Comparison of ENCODE assay signal across 19 cellular contexts in genomic region chr19:50475101-50475568, GRCh38. TPM values are rescaled to one million over a fixed set of nuclear protein-coding genes. Genes with fewer than 3 reads are reported as not detected.
DNase-seq lines count a peak whose midpoint lies in the region; ATAC-seq, FAIRE-seq and TF ChIP-seq lines count a peak whose summit lies in the region.
"Had no signal": no experiment of that assay in that cellular context is flagged by ENCODE, and none has a peak within 500 bp of the region (broad histone marks: within the 10 kb centered on the region; RNA-seq: fewer than 3 reads in every experiment).

No MANE protein-coding gene starts in this region.

- H4K8ac ChIP-seq in H1 (ENCODE audit: extremely low read depth, insufficient read depth, low read length) = no peak overlapping the region

- H2BK20ac ChIP-seq in H1 (ENCODE audit: low read length) = no peak overlapping the region

- CTCF ChIA-PET in activated CD4-positive, alpha-beta T cell treated with anti-CD3 and anti-CD28 coated beads, Interleukin-2, amount 10 ng/mL, durations not matched to agents 7 days and 5 days (lab: Charles Lee) = interaction anchor here (1.5 to 1.7 kb wide), 3 partner anchors 15 to 118 kb away, joined by 3 to 5 read pairs (median 4); no protein-coding TSS in a partner anchor
- CTCF ChIA-PET in H1 (lab: Charles Lee; ENCODE audit: partially characterized antibody) = interaction anchor here (0.6 to 3.8 kb wide), 4 partner anchors 9 to 59 kb away, joined by 3 to 21 read pairs (median 4); no protein-coding TSS in a partner anchor

- no peak overlapping the region for H3K9ac ChIP-seq in H1 (replicated peaks in 1 of 4; ENCODE audit: extremely low read depth in 1 of 4, low read depth in 3 of 4, low read length in 3 of 4)

- no peak overlapping the region for H3K56ac ChIP-seq in H1 (replicated peaks; ENCODE audit: insufficient read length, low read depth, low read length)

- H3K4me1 ChIP-seq in H1 (replicated peaks in 1 of 4; ENCODE audit: control insufficient read depth in 3 of 4, insufficient read depth in 4 of 4, low read length in 3 of 4) (no peaks in the 10 kb centered on the region), neutrophil (ENCODE audit: control insufficient read depth in 1 of 2, insufficient read depth in 1 of 2, low read depth in 1 of 2, low read length in 1 of 2) (peaks cover 8 to 13% of the 10 kb centered on the region in 2 experiments), foreskin keratinocyte (no peaks in the 10 kb centered on the region)

- peaks cover 10% of the 10 kb centered on the region for H3K79me1 ChIP-seq in H1 (ENCODE audit: low read depth, low read length)

- peaks cover 6 to 7% of the 10 kb centered on the region in 2 experiments for H4K20me1 ChIP-seq in H1 (replicated peaks in 1 of 2; ENCODE audit: control insufficient read depth in 1 of 2, insufficient read depth in 2 of 2, low read length in 2 of 2)

- no peak overlapping the region for H4K91ac ChIP-seq in H1 (replicated peaks; ENCODE audit: insufficient read length, low read length)

- no peak overlapping the region for H3K4me2 ChIP-seq in H1 (ENCODE audit: insufficient read depth in 1 of 2, low read depth in 2 of 2, low read length in 2 of 2)

- POLR2A ChIA-PET in activated CD4-positive, alpha-beta T cell treated with anti-CD3 and anti-CD28 coated beads, Interleukin-2, amount 10 ng/mL, durations not matched to agents 7 days and 5 days (lab: Charles Lee) = interaction anchor here (0.7 kb wide), 1 partner anchor 118 kb away, joined by 4 read pairs; no protein-coding TSS in a partner anchor
- POLR2A ChIA-PET in H1 (lab: Charles Lee; ENCODE audit: partially characterized antibody) = interaction anchor here (0.6 to 2.7 kb wide), 5 partner anchors 9 to 101 kb away, joined by 3 to 12 read pairs (median 4); no protein-coding TSS in a partner anchor

- peaks cover 2% of the 10 kb centered on the region for H3K27me3 Mint-ChIP-seq in activated CD4-positive, alpha-beta T cell treated with anti-CD3 and anti-CD28 coated beads, Interleukin-2, amount 10 ng/mL, durations not matched to agents 7 days and 5 days
- no peaks in the 10 kb centered on the region for H3K27me3 Mint-ChIP-seq in T-helper 17 cell

- peak overlapping the region; percentile 99 for H3K4me3 Mint-ChIP-seq in activated CD4-positive, alpha-beta T cell treated with anti-CD3 and anti-CD28 coated beads, Interleukin-2, amount 10 ng/mL, durations not matched to agents 7 days and 5 days
- peak overlapping the region; percentile 98 for H3K4me3 Mint-ChIP-seq in T-helper 17 cell

- H3K14ac ChIP-seq in H1 (ENCODE audit: insufficient read length) = no peak overlapping the region

- H3K27me3 ChIP-seq in H1 (replicated peaks in 1 of 4; ENCODE audit: control insufficient read depth in 3 of 4, extremely low read depth in 1 of 4, insufficient read depth in 3 of 4, low read length in 3 of 4) = no peaks in the 10 kb centered on the region; a peak in 1 of 7 replicates
- H3K27me3 ChIP-seq in neutrophil = no peaks in the 10 kb centered on the region
- no peaks in the 10 kb centered on the region for H3K27me3 ChIP-seq in foreskin keratinocyte

- ATAC-seq in T-helper 17 cell (no peak), foreskin keratinocyte (no peak)

- no peaks in the 10 kb centered on the region for H3K9me3 Mint-ChIP-seq in activated CD4-positive, alpha-beta T cell treated with anti-CD3 and anti-CD28 coated beads, Interleukin-2, amount 10 ng/mL, durations not matched to agents 7 days and 5 days

- peaks cover 4 to 16% of the 10 kb centered on the region in 2 experiments; a peak in 3 of 4 replicates for H3K79me2 ChIP-seq in H1 (ENCODE audit: control insufficient read depth in 1 of 2, insufficient read depth in 2 of 2, low read length in 2 of 2)

- H3K23ac ChIP-seq in H1 (ENCODE audit: insufficient read length) = no peak overlapping the region

- no peak for TF ChIP-seq RAD21 in H1 (IDR thresholded peaks at IDR 0.05 in 1 of 2, conservative IDR thresholded peaks at IDR 0.05 in 1 of 2; ENCODE audit: low read depth in 2 of 2, low read length in 2 of 2)

- H2BK5ac ChIP-seq in H1 (ENCODE audit: low read depth, low read length) = no peak overlapping the region

- H3K36me3 ChIP-seq in H1 (ENCODE audit: control insufficient read depth in 2 of 4, insufficient read depth in 4 of 4, low read length in 3 of 4) (peaks cover 0 to 21% (median 4%) of the 10 kb centered on the region in 4 experiments; a peak in 5 of 8 replicates), neutrophil (peaks cover 14% of the 10 kb centered on the region)

- H3K4me3 ChIP-seq in H1 (ENCODE audit: extremely low read depth in 1 of 4, insufficient read depth in 2 of 4, low read depth in 3 of 4, low read length in 4 of 4) = no peak overlapping the region
- no peak overlapping the region for H3K4me3 ChIP-seq in neutrophil (ENCODE audit: low read depth in 1 of 2, low read length in 1 of 2)

- no peak for FAIRE-seq in H1 (lab: Jason Lieb, UNC)
- FAIRE-seq: astrocyte, G401.6 had no signal

- no peak overlapping the region for H2BK120ac ChIP-seq in H1 (replicated peaks; ENCODE audit: low read depth, low read length)

- H2AFZ ChIP-seq in H1 (ENCODE audit: low read length) = no peak overlapping the region

- peaks cover 17% of the 10 kb centered on the region for H3K36me3 Mint-ChIP-seq in activated CD4-positive, alpha-beta T cell treated with anti-CD3 and anti-CD28 coated beads, Interleukin-2, amount 10 ng/mL, durations not matched to agents 7 days and 5 days (ENCODE audit: low read depth)
- peaks cover 3% of the 10 kb centered on the region for H3K36me3 Mint-ChIP-seq in T-helper 17 cell (ENCODE audit: low read depth)

- H4K5ac ChIP-seq in H1 (ENCODE audit: insufficient read length, low read depth, low read length) = no peak overlapping the region

- no peak overlapping the region for H3K18ac ChIP-seq in H1 (ENCODE audit: extremely low read depth, low read length)

- no peak overlapping the region for H3K27ac ChIP-seq in H1 (ENCODE audit: low read depth, low read length)
- H3K27ac ChIP-seq in neutrophil = peak overlapping the region; percentile 27
- no peak overlapping the region for H3K27ac ChIP-seq in foreskin keratinocyte
- H3K27ac ChIP-seq: HL-60 had no signal

- H2BK15ac ChIP-seq in H1 (ENCODE audit: low read length) = no peak overlapping the region

- TF ChIP-seq EP300 in H1 (IDR thresholded peaks at IDR 0.05; ENCODE audit: borderline replicate concordance in 1 of 2, low read depth in 2 of 2, low read length in 2 of 2) = no peak

- DNase-seq in activated CD4-positive, alpha-beta T cell treated with anti-CD3 and anti-CD28 coated beads, Interleukin-2, amount 10 ng/mL, durations not matched to agents 7 days and 5 days = no peak
- no peak for DNase-seq in activated CD4-positive, alpha-beta T cell treated with anti-CD3 and anti-CD28 coated beads, Interleukin-2, amount 50 U/mL, for 1 hour
- DNase-seq in T-helper 17 cell (no peak), H1 (ENCODE audit: low read depth in 1 of 2, low spot score in 2 of 2) (no peak), DMS153 (lab: John Stamatoyannopoulos, UW) (no peak), foreskin keratinocyte (no peak)
- no peak for DNase-seq in activated CD4-positive, CD25-positive, alpha-beta regulatory T cell treated with anti-CD3 and anti-CD28 coated beads, Interleukin-2, amount 50 U/mL, for 72 hours
- DNase-seq: Kasumi-1, kidney glomerular epithelial cell, NCI-H1694 treated with DMSO at 0.1 percent for 48 hours, NCI-H510A treated with DMSO at 0.1 percent for 48 hours had no signal

- H3K9me3 ChIP-seq in T-helper 17 cell (ENCODE audit: control insufficient read depth, low read length, poor library complexity, severe bottlenecking) = no peaks in the 10 kb centered on the region
- H3K9me3 ChIP-seq in H1 (ENCODE audit: insufficient read depth in 2 of 2, low read depth in 1 of 2, low read length in 1 of 2) = peaks cover 3 to 6% of the 10 kb centered on the region in 2 experiments; a peak in 3 of 4 replicates
- no peaks in the 10 kb centered on the region for H3K9me3 ChIP-seq in neutrophil

- no peak overlapping the region for H3K4ac ChIP-seq in H1 (replicated peaks; ENCODE audit: insufficient read length, low read depth, low read length)

- peaks cover 18% of the 10 kb centered on the region for H3K4me1 Mint-ChIP-seq in activated CD4-positive, alpha-beta T cell treated with anti-CD3 and anti-CD28 coated beads, Interleukin-2, amount 10 ng/mL, durations not matched to agents 7 days and 5 days
- peaks cover 22% of the 10 kb centered on the region for H3K4me1 Mint-ChIP-seq in T-helper 17 cell

- TF ChIP-seq POLR2A in H1 (IDR thresholded peaks at IDR 0.05; ENCODE audit: control extremely low read depth in 1 of 2, low read depth in 2 of 2, low read length in 2 of 2) = no peak

- H2BK12ac ChIP-seq in H1 (ENCODE audit: low read depth, low read length) = no peak overlapping the region

- H3K27ac Mint-ChIP-seq in activated CD4-positive, alpha-beta T cell treated with anti-CD3 and anti-CD28 coated beads, Interleukin-2, amount 10 ng/mL, durations not matched to agents 7 days and 5 days = peak overlapping the region; percentile 96
- peak overlapping the region; percentile 93 for H3K27ac Mint-ChIP-seq in T-helper 17 cell

- 0 out of 2 replicates have a peak overlapping the region, but pooled peaks have one; percentile 13 for H2AK5ac ChIP-seq in H1 (ENCODE audit: low read depth, low read length)

- TF ChIP-seq CTCF in H1 (IDR thresholded peaks at IDR 0.05; ENCODE audit: control extremely low read depth in 1 of 3, insufficient read depth in 1 of 3, low read depth in 1 of 3, low read length in 3 of 3) (no peak), neutrophil (IDR thresholded peaks at IDR 0.05) (no peak), foreskin keratinocyte (conservative IDR thresholded peaks at IDR 0.05) (no peak)

- WGBS in H1 (ENCODE audit: extremely low coverage in 1 of 2, insufficient coverage in 1 of 2, insufficient read length in 1 of 2, insufficient replicate concordance in 2 of 2, low coverage in 1 of 2, low lambda C conversion rate in 2 of 2, missing lambda C conversion rate in 1 of 2), 2 experiments = 78% methylated on average over 7 of the region's 12 CpGs; no CpG with 5 or more reads in 1 of the 2 experiments

- peaks cover 2% of the 10 kb centered on the region; the same call in 1 of the 2 replicates for H3K23me2 ChIP-seq in H1 (ENCODE audit: low read depth, low read length)

RNA-seq across cellular contexts. Expression of gene EMC10, which starts 1.2 kb away (rescaled TPM):
- 10 to 100 TPM; 57.8 to 64.9 TPM for total RNA-seq in activated CD4-positive, alpha-beta T cell treated with anti-CD3 and anti-CD28 coated beads, Interleukin-2, amount 10 ng/mL, durations not matched to agents 7 days and 5 days
- total RNA-seq in T-helper 17 cell (10 to 100 TPM; 76.6 to 78.5 TPM), foreskin keratinocyte (69.5 and 74.2 TPM in 2 replicates)
- total RNA-seq in H1 (2021; fragmentation: NEBNext Ultra II Directional; extraction: Animal tissue kit (Norgen Biotek cat#: 25700)) = 103 and 105 TPM in 2 replicates
- polyA plus RNA-seq in H1 (2011; rRNA removed) (77.6 and 107 TPM in 2 replicates), foreskin keratinocyte (77.9 and 84.6 TPM in 2 replicates)
- 75.9 TPM for polyA plus RNA-seq in H1 (2011; cell fraction: cytosol; rRNA removed)
- polyA plus RNA-seq in H1 (2011; cell fraction: nucleus; rRNA removed) = 70.6 TPM
- 56.1 to 88.6 TPM (median 80.3 TPM) in 4 replicates for polyA plus RNA-seq in H1 (2012, experiment 1 of 2)
- 93.7 TPM for polyA plus RNA-seq in H1 (2012, experiment 2 of 2)
- 103 TPM for polyA plus RNA-seq in H1 (2013, experiment 1 of 2)
- 124 TPM for polyA plus RNA-seq in H1 (2013, experiment 2 of 2)
- polyA minus RNA-seq in H1 (2011; rRNA and poly(A)+ RNA removed) = 12.5 and 15.9 TPM in 2 replicates
- 45.6 TPM for polyA minus RNA-seq in H1 (2011; cell fraction: cytosol; rRNA and poly(A)+ RNA removed)
- polyA minus RNA-seq in H1 (2011; cell fraction: nucleus; rRNA and poly(A)+ RNA removed) = 21.1 TPM
- total RNA-seq: astrocyte had no signal

RNA-seq across cellular contexts. Expression of gene GARIN5A, which starts 1.5 kb away (rescaled TPM):
- not detected for total RNA-seq in activated CD4-positive, alpha-beta T cell treated with anti-CD3 and anti-CD28 coated beads, Interleukin-2, amount 10 ng/mL, durations not matched to agents 7 days and 5 days
- total RNA-seq in T-helper 17 cell (under 1 TPM in 1 of 2 donors, not detected in 1; 0.22 TPM), foreskin keratinocyte (0.85 and 0.95 TPM in 2 replicates)
- 8.1 and 9.1 TPM in 2 replicates for total RNA-seq in H1 (2021; fragmentation: NEBNext Ultra II Directional; extraction: Animal tissue kit (Norgen Biotek cat#: 25700))
- polyA plus RNA-seq in H1 (2011; rRNA removed) (18.5 and 31.5 TPM in 2 replicates), foreskin keratinocyte (0.76 and 1.1 TPM in 2 replicates)
- 17.2 TPM for polyA plus RNA-seq in H1 (2011; cell fraction: cytosol; rRNA removed)
- polyA plus RNA-seq in H1 (2011; cell fraction: nucleus; rRNA removed) = 18.7 TPM
- polyA plus RNA-seq in H1 (2012, experiment 1 of 2) = 6.0 to 10.7 TPM (median 8.0 TPM) in 4 replicates
- 10.8 TPM for polyA plus RNA-seq in H1 (2012, experiment 2 of 2)
- 10.7 TPM for polyA plus RNA-seq in H1 (2013, experiment 1 of 2)
- 10.1 TPM for polyA plus RNA-seq in H1 (2013, experiment 2 of 2)
- 1.7 and 2.5 TPM in 2 replicates for polyA minus RNA-seq in H1 (2011; rRNA and poly(A)+ RNA removed)
- 5.8 TPM for polyA minus RNA-seq in H1 (2011; cell fraction: cytosol; rRNA and poly(A)+ RNA removed)
- polyA minus RNA-seq in H1 (2011; cell fraction: nucleus; rRNA and poly(A)+ RNA removed) = 4.2 TPM
- total RNA-seq: astrocyte had no signal

RNA-seq across cellular contexts. Expression of gene JOSD2, which starts 35.9 kb away (rescaled TPM):
- total RNA-seq in activated CD4-positive, alpha-beta T cell treated with anti-CD3 and anti-CD28 coated beads, Interleukin-2, amount 10 ng/mL, durations not matched to agents 7 days and 5 days = 10 to 100 TPM; 35.7 to 42.0 TPM
- total RNA-seq in T-helper 17 cell (10 to 100 TPM; 14.9 to 18.0 TPM), foreskin keratinocyte (36.5 and 51.0 TPM in 2 replicates)
- 1.9 and 3.6 TPM in 2 replicates for total RNA-seq in H1 (2021; fragmentation: NEBNext Ultra II Directional; extraction: Animal tissue kit (Norgen Biotek cat#: 25700))
- polyA plus RNA-seq in H1 (2011; rRNA removed) (5.6 and 6.6 TPM in 2 replicates), foreskin keratinocyte (69.8 and 94.1 TPM in 2 replicates)
- 5.1 TPM for polyA plus RNA-seq in H1 (2011; cell fraction: cytosol; rRNA removed)
- polyA plus RNA-seq in H1 (2011; cell fraction: nucleus; rRNA removed) = 3.1 TPM
- 3.2 to 5.8 TPM (median 4.1 TPM) in 4 replicates for polyA plus RNA-seq in H1 (2012, experiment 1 of 2)
- 6.1 TPM for polyA plus RNA-seq in H1 (2012, experiment 2 of 2)
- polyA plus RNA-seq in H1 (2013, experiment 1 of 2) = 1.4 TPM
- polyA plus RNA-seq in H1 (2013, experiment 2 of 2) = 2.0 TPM
- polyA minus RNA-seq in H1 (2011; rRNA and poly(A)+ RNA removed) = 0.22 and 0.24 TPM in 2 replicates
- polyA minus RNA-seq in H1 (2011; cell fraction: cytosol; rRNA and poly(A)+ RNA removed) = 3.0 TPM
- 3.1 TPM for polyA minus RNA-seq in H1 (2011; cell fraction: nucleus; rRNA and poly(A)+ RNA removed)
- total RNA-seq: astrocyte had no signal

RNA-seq across cellular contexts. Expression of gene ASPDH, which starts 38.6 kb away (rescaled TPM):
- total RNA-seq in activated CD4-positive, alpha-beta T cell treated with anti-CD3 and anti-CD28 coated beads, Interleukin-2, amount 10 ng/mL, durations not matched to agents 7 days and 5 days = not detected
- total RNA-seq in T-helper 17 cell (not detected), foreskin keratinocyte (not detected in 2 replicates)
- not detected in 2 replicates for total RNA-seq in H1 (2021; fragmentation: NEBNext Ultra II Directional; extraction: Animal tissue kit (Norgen Biotek cat#: 25700))
- polyA plus RNA-seq in H1 (2011; rRNA removed) (not detected in 2 replicates), foreskin keratinocyte (not detected in 2 replicates)
- polyA plus RNA-seq in H1 (2011; cell fraction: cytosol; rRNA removed) = 0.21 TPM
- not detected for polyA plus RNA-seq in H1 (2011; cell fraction: nucleus; rRNA removed)
- 0.34 TPM in 1 of 4 replicates, not detected in the others for polyA plus RNA-seq in H1 (2012, experiment 1 of 2)
- polyA plus RNA-seq in H1 (2012, experiment 2 of 2) = not detected
- polyA plus RNA-seq in H1 (2013, experiment 1 of 2) = not detected
- polyA plus RNA-seq in H1 (2013, experiment 2 of 2) = not detected
- not detected in 2 replicates for polyA minus RNA-seq in H1 (2011; rRNA and poly(A)+ RNA removed)
- not detected for polyA minus RNA-seq in H1 (2011; cell fraction: cytosol; rRNA and poly(A)+ RNA removed)
- polyA minus RNA-seq in H1 (2011; cell fraction: nucleus; rRNA and poly(A)+ RNA removed) = not detected
- total RNA-seq: astrocyte, fibroblast of lung, renal cortical epithelial cell, SK-MEL-5 had no signal
- polyA plus RNA-seq: fibroblast of lung had no signal

RNA-seq across cellular contexts. Expression of gene MYBPC2, which starts 42.4 kb away (rescaled TPM):
- not detected for total RNA-seq in activated CD4-positive, alpha-beta T cell treated with anti-CD3 and anti-CD28 coated beads, Interleukin-2, amount 10 ng/mL, durations not matched to agents 7 days and 5 days
- total RNA-seq in T-helper 17 cell (under 1 TPM; 0.07 to 0.08 TPM), foreskin keratinocyte (not detected in 2 replicates)
- 3.1 and 4.1 TPM in 2 replicates for total RNA-seq in H1 (2021; fragmentation: NEBNext Ultra II Directional; extraction: Animal tissue kit (Norgen Biotek cat#: 25700))
- polyA plus RNA-seq in H1 (2011; rRNA removed) (1.8 and 2.7 TPM in 2 replicates), foreskin keratinocyte (not detected in 2 replicates)
- polyA plus RNA-seq in H1 (2011; cell fraction: cytosol; rRNA removed) = 3.3 TPM
- polyA plus RNA-seq in H1 (2011; cell fraction: nucleus; rRNA removed) = 8.8 TPM
- 1.9 to 7.3 TPM (median 5.3 TPM) in 4 replicates for polyA plus RNA-seq in H1 (2012, experiment 1 of 2)
- polyA plus RNA-seq in H1 (2012, experiment 2 of 2) = 1.5 TPM
- polyA plus RNA-seq in H1 (2013, experiment 1 of 2) = 2.8 TPM
- polyA plus RNA-seq in H1 (2013, experiment 2 of 2) = 3.1 TPM
- 2.0 and 2.5 TPM in 2 replicates for polyA minus RNA-seq in H1 (2011; rRNA and poly(A)+ RNA removed)
- polyA minus RNA-seq in H1 (2011; cell fraction: cytosol; rRNA and poly(A)+ RNA removed) = 1.3 TPM
- polyA minus RNA-seq in H1 (2011; cell fraction: nucleus; rRNA and poly(A)+ RNA removed) = 2.8 TPM
- total RNA-seq: A673, astrocyte, SK-MEL-5 had no signal
- polyA plus RNA-seq: fibroblast of lung had no signal
